ENCODE assay signal across 9 cellular contexts in genomic region chr2:190578158-190579057, GRCh38. TPM values are rescaled to one million over a fixed set of nuclear protein-coding genes. Genes with fewer than 3 reads are reported as not detected.
DNase-seq lines count a peak whose midpoint lies in the region; ATAC-seq, FAIRE-seq and TF ChIP-seq lines count a peak whose summit lies in the region.
"Had no signal": no experiment of that assay in that cellular context is flagged by ENCODE, and none has a peak within 500 bp of the region (broad histone marks: within the 10 kb centered on the region; RNA-seq: fewer than 3 reads in every experiment).

No MANE protein-coding gene starts in this region.

- H3K4me3 ChIP-seq in SJSA1, result no peak overlapping the region
- no peak overlapping the region for H3K4me3 ChIP-seq in kidney (ENCODE audit: low read length in 2 of 2)
- H3K4me3 ChIP-seq: ovary had no signal

- FAIRE-seq in D721Med (lab: Jason Lieb, UNC) (no peak), kidney (lab: Jason Lieb, UNC) (no peak)

- H3K9me3 ChIP-seq in SJSA1 (replicated peaks) (no peaks in the 10 kb centered on the region), kidney (ENCODE audit: control insufficient read depth in 1 of 2, low read length in 2 of 2) (no peaks in the 10 kb centered on the region)
- H3K9me3 ChIP-seq: ovary had no signal

- peak; percentile 31 for DNase-seq in stimulated activated CD4-positive, alpha-beta T cell treated with anti-CD3 and anti-CD28 coated beads, Interleukin-2, amount 100 ng/mL, for 4 hours (ENCODE audit: low read depth)
- DNase-seq in stimulated activated CD4-positive, alpha-beta T cell treated with anti-CD3 and anti-CD28 coated beads, Interleukin-2, amount 100 ng/mL, for 24 hours, result no peak
- DNase-seq in SJSA1 (ENCODE audit: low read depth in 1 of 2, low spot score in 2 of 2), result peak; percentile 50 to 69
- DNase-seq in Right ventricle myocardium superior, result no peak
- DNase-seq in stimulated activated CD8-positive, alpha-beta memory T cell treated with anti-CD3 and anti-CD28 coated beads, Interleukin-7, amount 100 ng/mL, for 4 hours (ENCODE audit: low read depth in 2 of 2), result peak; percentile 3 to 44
- DNase-seq in ecto neural progenitor cell (ENCODE audit: low spot score), result no peak
- DNase-seq in D721Med (ENCODE audit: insufficient read length, low spot score), result no peak
- DNase-seq in kidney, result no peak

- H3K9ac ChIP-seq in kidney (ENCODE audit: low read length in 2 of 2), result no peak overlapping the region

- peak; percentile 68 for ATAC-seq in Right ventricle myocardium superior (ENCODE audit: poor library complexity)

- intact Hi-C loops in Right ventricle myocardium superior (cut with DNase I), result no loop called here
- intact Hi-C loops in kidney (cut with DNase I), result no loop called here

- H3K27me3 ChIP-seq in SJSA1 (replicated peaks), result no peaks in the 10 kb centered on the region
- H3K27me3 ChIP-seq: ovary had no signal

- no peaks in the 10 kb centered on the region for H3K36me3 ChIP-seq in SJSA1
- H3K36me3 ChIP-seq in kidney (ENCODE audit: control insufficient read depth in 1 of 2, insufficient read depth in 2 of 2, low read length in 2 of 2), result no peaks in the 10 kb centered on the region
- H3K36me3 ChIP-seq: ovary had no signal

- H3K27ac ChIP-seq in SJSA1, result peak overlapping the region; percentile 7; the same call in 1 of the 2 replicates
- peak overlapping the region in 1 of 2 donors; percentile 0 for H3K27ac ChIP-seq in kidney (ENCODE audit: low read depth in 2 of 2, low read length in 2 of 2)
- H3K27ac ChIP-seq: ovary had no signal

- peaks cover 38% of the 10 kb centered on the region for H3K4me1 ChIP-seq in SJSA1 (replicated peaks)
- H3K4me1 ChIP-seq in kidney (ENCODE audit: control insufficient read depth in 1 of 2, insufficient read depth in 1 of 2, low read depth in 1 of 2, low read length in 2 of 2), result peaks cover 0 to 3% of the 10 kb centered on the region in 2 donors

- TF ChIP-seq CTCF in D721Med (IDR thresholded peaks at IDR 0.05; ENCODE audit: insufficient read depth, missing control alignments) (no peak), kidney (IDR thresholded peaks at IDR 0.05; ENCODE audit: borderline replicate concordance, extremely low read depth, insufficient read depth) (no peak)

RNA-seq across cellular contexts. Expression of gene NEMP2, which starts 43.9 kb away (rescaled TPM):
- total RNA-seq in SJSA1 (2014; rRNA removed; shearing (Covaris generic)), result 16.7 and 16.9 TPM in 2 replicates
- total RNA-seq in Right ventricle myocardium superior (1.7 TPM), kidney (5.2 TPM)
- 2.3 TPM for polyA plus RNA-seq in kidney (ENCODE audit: insufficient read depth, low read depth, low replicate concordance)

Comparison
In these comparisons a context has a peak if more than half of its experiments do, and no peak if none do; other contexts are left out.
1. DNase-seq: peak in stimulated activated CD4-positive, alpha-beta T cell treated with anti-CD3 and anti-CD28 coated beads, Interleukin-2, amount 100 ng/mL, for 4 hours (single experiment), SJSA1 (2 of 2) and stimulated activated CD8-positive, alpha-beta memory T cell treated with anti-CD3 and anti-CD28 coated beads, Interleukin-7, amount 100 ng/mL, for 4 hours (2 of 2); none in stimulated activated CD4-positive, alpha-beta T cell treated with anti-CD3 and anti-CD28 coated beads, Interleukin-2, amount 100 ng/mL, for 24 hours (0 of 2), Right ventricle myocardium superior (single experiment), ecto neural progenitor cell (single experiment), D721Med (single experiment) and kidney (single experiment).